ENCODE assay signal across 17 cellular contexts in genomic region chrX:150868625-150869024, GRCh38. TPM values are rescaled to one million over a fixed set of nuclear protein-coding genes. Genes with fewer than 3 reads are reported as not detected.
DNase-seq lines count a peak whose midpoint lies in the region; ATAC-seq, FAIRE-seq and TF ChIP-seq lines count a peak whose summit lies in the region.
"Had no signal": no experiment of that assay in that cellular context is flagged by ENCODE, and none has a peak within 500 bp of the region (broad histone marks: within the 10 kb centered on the region; RNA-seq: fewer than 3 reads in every experiment).

No MANE protein-coding gene starts in this region.

- H3K36me3 Mint-ChIP-seq in MCF 10A (ENCODE audit: insufficient read depth, unreplicated experiment) = peaks cover 10% of the 10 kb centered on the region
- peaks cover 5% of the 10 kb centered on the region for H3K36me3 Mint-ChIP-seq in stimulated activated effector memory CD8-positive, alpha-beta T cell treated with anti-CD3 and anti-CD28 coated beads, Interleukin-12 subunit alpha, Interleukin-12 subunit beta, amount 100 ng/mL, for 72 hours

- WGBS in mammary epithelial cell (ENCODE audit: low coverage, missing lambda C conversion rate) = 45% methylated on average over 2 of the region's 2 CpGs

- H3K4me1 ChIP-seq in mammary epithelial cell (ENCODE audit: insufficient read depth, low read length) (peaks cover 21% of the 10 kb centered on the region), adipocyte (ENCODE audit: control insufficient read depth, insufficient read depth, low read length) (peaks cover 13% of the 10 kb centered on the region)

- peak overlapping the region; percentile 1 for H3K27ac Mint-ChIP-seq in MCF 10A (ENCODE audit: low read depth, unreplicated experiment)
- H3K27ac Mint-ChIP-seq in stimulated activated effector memory CD8-positive, alpha-beta T cell treated with anti-CD3 and anti-CD28 coated beads, Interleukin-12 subunit alpha, Interleukin-12 subunit beta, amount 100 ng/mL, for 72 hours = peak overlapping the region; percentile 58

- H3K4me3 ChIP-seq in mammary epithelial cell (replicated peaks in 1 of 3; ENCODE audit: insufficient read depth in 1 of 3, low read depth in 2 of 3, low read length in 3 of 3) (no peak overlapping the region), adipocyte (ENCODE audit: low read length) (no peak overlapping the region)

- no peak overlapping the region for H3K9ac ChIP-seq in mammary epithelial cell (ENCODE audit: insufficient read depth, low read length)
- H3K9ac ChIP-seq in adipocyte (ENCODE audit: low read length) = no peak overlapping the region

- H3K79me2 ChIP-seq in mammary epithelial cell (ENCODE audit: insufficient read depth, low read length) = peaks cover 46% of the 10 kb centered on the region

- intact Hi-C loops in MCF 10A (cut with micrococcal nuclease) = no loop called here
- intact Hi-C loops in mammary epithelial cell (cut with micrococcal nuclease) = no loop called here

- in situ Hi-C loops in mammary epithelial cell (cut with MboI; ENCODE audit: low sequenced_read_pairs in 2 of 2) = no loop called here

- H3K4me1 Mint-ChIP-seq in MCF 10A (ENCODE audit: insufficient read depth, unreplicated experiment) = peaks cover 17% of the 10 kb centered on the region
- peaks cover 41% of the 10 kb centered on the region for H3K4me1 Mint-ChIP-seq in stimulated activated effector memory CD8-positive, alpha-beta T cell treated with anti-CD3 and anti-CD28 coated beads, Interleukin-12 subunit alpha, Interleukin-12 subunit beta, amount 100 ng/mL, for 72 hours

- CTCF ChIA-PET in MCF 10A (lab: Yijun Ruan, JAX) (no interaction called here), mammary epithelial cell (lab: Charles Lee; ENCODE audit: low non-redundant PET) (no interaction called here)

- H3K27me3 ChIP-seq in mammary epithelial cell (ENCODE audit: insufficient read depth, low read length) = no peaks in the 10 kb centered on the region
- no peaks in the 10 kb centered on the region for H3K27me3 ChIP-seq in adipocyte (replicated peaks; ENCODE audit: control insufficient read depth, insufficient read depth, low read length)

- no peaks in the 10 kb centered on the region for H4K20me1 ChIP-seq in mammary epithelial cell (ENCODE audit: insufficient read depth, low read length)

- H3K27ac ChIP-seq in mammary epithelial cell (ENCODE audit: insufficient read depth, low read depth, low read length) = no peak overlapping the region
- H3K27ac ChIP-seq: 22Rv1 had no signal

- no peak for TF ChIP-seq CTCF in MCF 10A (IDR thresholded peaks at IDR 0.05; ENCODE audit: unreplicated experiment)
- no peak for TF ChIP-seq CTCF in mammary epithelial cell (conservative IDR thresholded peaks at IDR 0.05 in 1 of 2, IDR thresholded peaks at IDR 0.05 in 1 of 2; ENCODE audit: extremely low read depth in 1 of 2, insufficient read depth in 1 of 2, low read depth in 1 of 2, low read length in 2 of 2)

- BruUV-seq in MCF 10A (replicated peaks; lab: Mats Ljungman, UMichigan) (no TSS peak), mammary epithelial cell (replicated peaks; lab: Mats Ljungman, UMichigan) (no TSS peak)

- FAIRE-seq in RCC 7860 (lab: Jason Lieb, UNC) = no peak

- H3K36me3 ChIP-seq in mammary epithelial cell (ENCODE audit: insufficient read depth, low read length) = no peaks in the 10 kb centered on the region
- H3K36me3 ChIP-seq in adipocyte (ENCODE audit: control insufficient read depth, insufficient read depth, low read length, severe bottlenecking) = no peaks in the 10 kb centered on the region

- H3K27me3 Mint-ChIP-seq in MCF 10A (ENCODE audit: insufficient read depth, unreplicated experiment) = no peaks in the 10 kb centered on the region

- POLR2A ChIA-PET in MCF 10A (lab: Yijun Ruan, JAX) = interaction anchor here (0.9 to 1.7 kb wide), 3 partner anchors 17 to 27 kb away, joined by 4 to 5 read pairs (median 5); no protein-coding TSS in a partner anchor

- H3K4me2 ChIP-seq in mammary epithelial cell (ENCODE audit: insufficient read depth, low read depth, low read length) = no peak overlapping the region

- dilution Hi-C loops in mammary epithelial cell (cut with HindIII; ENCODE audit: low sequenced_read_pairs) = no loop called here

- H3K9me3 ChIP-seq in mammary epithelial cell (replicated peaks; ENCODE audit: insufficient read depth, low read length) (no peaks in the 10 kb centered on the region), adipocyte (ENCODE audit: control insufficient read depth, low read length) (no peaks in the 10 kb centered on the region)

- H2AFZ ChIP-seq in mammary epithelial cell (ENCODE audit: low read depth, low read length) = no peak overlapping the region

- ATAC-seq in HG03045 (IDR thresholded peaks at IDR 0.05; ENCODE audit: unreplicated experiment) = peak; percentile 51
- ATAC-seq in stimulated activated effector memory CD8-positive, alpha-beta T cell treated with anti-CD3 and anti-CD28 coated beads, Interleukin-12 subunit alpha, Interleukin-12 subunit beta, amount 100 ng/mL, for 72 hours = no peak

- peaks cover 7% of the 10 kb centered on the region for H3K9me3 Mint-ChIP-seq in MCF 10A (ENCODE audit: unreplicated experiment)
- H3K9me3 Mint-ChIP-seq in stimulated activated effector memory CD8-positive, alpha-beta T cell treated with anti-CD3 and anti-CD28 coated beads, Interleukin-12 subunit alpha, Interleukin-12 subunit beta, amount 100 ng/mL, for 72 hours = no peaks in the 10 kb centered on the region

- DNase-seq in MCF 10A (ENCODE audit: unreplicated experiment) (no peak), mammary epithelial cell (no peak), adipocyte (ENCODE audit: low read depth) (peak; percentile 24), RCC 7860 (ENCODE audit: low spot score) (no peak), DMS153 (lab: John Stamatoyannopoulos, UW) (no peak), activated T-cell treated with anti-CD3 and anti-CD28 coated beads for 4 hours (no peak)
- no peak for DNase-seq in stimulated activated effector memory CD8-positive, alpha-beta T cell treated with anti-CD3 and anti-CD28 coated beads, Interleukin-12 subunit alpha, Interleukin-12 subunit beta, amount 100 ng/mL, for 72 hours (ENCODE audit: low spot score in 2 of 2)
- DNase-seq: DMS79; H9; NCI-H1048; NCI-H2227 treated with DMSO at 0.1 percent for 48 hours; NCI-H526; NK-92 treated with Interleukin-12 subunit alpha and Interleukin-12 subunit beta, amount 100 ng/mL, for 24 hours; OCI-M1 had no signal

- no peak overlapping the region for H3K4me3 Mint-ChIP-seq in MCF 10A (ENCODE audit: unreplicated experiment)
- H3K4me3 Mint-ChIP-seq in stimulated activated effector memory CD8-positive, alpha-beta T cell treated with anti-CD3 and anti-CD28 coated beads, Interleukin-12 subunit alpha, Interleukin-12 subunit beta, amount 100 ng/mL, for 72 hours = no peak overlapping the region
- H3K4me3 Mint-ChIP-seq: CD14-positive monocyte, H9 had no signal

RNA-seq across cellular contexts. Expression of gene CD99L2, which starts 29.8 kb away (rescaled TPM):
- total RNA-seq in MCF 10A (2022) (37.6 and 42.4 TPM in 2 replicates), mammary epithelial cell (10 to 100 TPM; 14.9 to 26.3 TPM)
- polyA plus RNA-seq in mammary epithelial cell = 15.3 TPM
- 10.6 TPM for polyA minus RNA-seq in mammary epithelial cell
